Comparison of ENCODE assay signal across 8 cellular contexts in the genomic region with DNA sequence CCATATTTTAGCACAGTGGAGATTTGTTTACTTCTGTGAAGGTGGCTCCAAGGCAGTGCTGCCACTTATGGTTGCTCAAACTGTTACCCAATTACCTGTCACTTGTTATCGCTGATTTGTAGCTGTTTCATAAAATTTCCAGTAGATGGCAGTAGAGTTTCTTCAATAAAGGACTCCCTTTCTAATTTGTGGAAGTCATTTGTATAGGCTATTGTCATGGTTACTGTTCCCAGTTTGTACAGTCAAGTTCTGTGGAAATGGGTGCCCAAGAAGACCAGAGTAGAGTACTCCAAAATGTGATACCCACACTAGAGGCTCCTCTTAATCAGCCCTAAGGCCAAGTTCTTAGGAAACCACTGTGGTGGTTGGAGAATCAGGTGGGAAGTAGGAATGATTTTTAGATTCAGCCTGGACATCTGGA.
DNase-seq lines count a peak whose midpoint lies in the region; ATAC-seq and TF ChIP-seq lines count a peak whose summit lies in the region.

No MANE protein-coding gene starts in this region.

- H3K4me3 ChIP-seq in GM12865 (ENCODE audit: low read depth, low read length) (no peak overlapping the region), neuronal stem cell (ENCODE audit: low read length in 2 of 2) (no peak overlapping the region)

- no peak overlapping the region for H3K23ac ChIP-seq in neuronal stem cell (ENCODE audit: low read depth, low read length, poor library complexity)

- peaks cover 0 to 6% of the 10 kb centered on the region in 2 donors for H3K4me1 ChIP-seq in neuronal stem cell (ENCODE audit: control insufficient read depth in 2 of 2, insufficient read depth in 1 of 2, low read depth in 1 of 2, low read length in 2 of 2)

- H2BK15ac ChIP-seq in neuronal stem cell (ENCODE audit: low read length): no peak overlapping the region

- no peak overlapping the region for H2BK5ac ChIP-seq in neuronal stem cell (ENCODE audit: low read length)

- no peak overlapping the region for H3K4ac ChIP-seq in neuronal stem cell (ENCODE audit: low read length)

- no peak overlapping the region for H3K9ac ChIP-seq in neuronal stem cell (ENCODE audit: low read depth, low read length, poor library complexity)

- no peaks in the 10 kb centered on the region for H3K9me3 ChIP-seq in neuronal stem cell (replicated peaks in 1 of 2; ENCODE audit: control insufficient read depth in 2 of 2, insufficient read depth in 1 of 2, low read depth in 1 of 2, low read length in 2 of 2)

- no peak overlapping the region for H3K14ac ChIP-seq in neuronal stem cell (ENCODE audit: low read length)

- H3K27me3 ChIP-seq in neuronal stem cell (ENCODE audit: control insufficient read depth in 3 of 3, insufficient read depth in 3 of 3, low read depth in 1 of 3, low read length in 3 of 3): no peaks in the 10 kb centered on the region

- TF ChIP-seq CTCF in GM12865 (IDR thresholded peaks at IDR 0.05; ENCODE audit: insufficient read depth, low read depth, low read length, missing control alignments): peak; percentile 52

- H2AFZ ChIP-seq in neuronal stem cell (ENCODE audit: low read length): no peak overlapping the region

- H3K36me3 ChIP-seq in neuronal stem cell (replicated peaks in 1 of 2; ENCODE audit: control insufficient read depth in 2 of 2, insufficient read depth in 2 of 2, low read length in 2 of 2): no peaks in the 10 kb centered on the region

- no peak overlapping the region for H2BK12ac ChIP-seq in neuronal stem cell (ENCODE audit: low read length)

- H4K8ac ChIP-seq in neuronal stem cell (ENCODE audit: low read depth, low read length): no peak overlapping the region

- no peak overlapping the region for H2BK120ac ChIP-seq in neuronal stem cell (ENCODE audit: low read depth, low read length)

- H3K18ac ChIP-seq in neuronal stem cell (ENCODE audit: low read length): no peak overlapping the region

- peak; percentile 75 for ATAC-seq in HG02870 (IDR thresholded peaks at IDR 0.05; ENCODE audit: unreplicated experiment)
- no peak for ATAC-seq in GM19467 (IDR thresholded peaks at IDR 0.05; ENCODE audit: unreplicated experiment)

- no CpG with 5 or more reads among the region's 1 CpG for WGBS in neuronal stem cell (ENCODE audit: extremely low coverage in 2 of 2, insufficient read length in 2 of 2, insufficient replicate concordance in 1 of 2), 2 donors

- DNase-seq in 8988T (peak; percentile 17), GM12865 (ENCODE audit: low read depth) (peak; percentile 44), NCI-H146 (lab: John Stamatoyannopoulos, UW) (peak; percentile 73), SKM-1 treated with dmso at 0.1 percent for 144 hours (lab: John Stamatoyannopoulos, UW; ENCODE audit: unreplicated experiment) (peak; percentile 93), fibroblast of peridontal ligament (ENCODE audit: extremely low read depth) (peak; percentile 91), neuronal stem cell (ENCODE audit: low spot score) (peak; percentile 65)

- H2AK5ac ChIP-seq in neuronal stem cell (ENCODE audit: low read depth, low read length): no peak overlapping the region

- no peaks in the 10 kb centered on the region for H3K79me1 ChIP-seq in neuronal stem cell (ENCODE audit: low read depth, low read length)

- H4K91ac ChIP-seq in neuronal stem cell (ENCODE audit: low read depth, low read length, poor library complexity): no peak overlapping the region

- no peak overlapping the region for H3K27ac ChIP-seq in neuronal stem cell (replicated peaks; ENCODE audit: low read length)

- no peak overlapping the region for H3K4me2 ChIP-seq in neuronal stem cell (ENCODE audit: insufficient read depth, low read length, poor library complexity, severe bottlenecking)

Comparison
In these comparisons a context has a peak if more than half of its experiments do, and no peak if none do; other contexts are left out.
1. DNase-seq: peak in every context shown above with its lines; median percentile 93 in SKM-1 treated with dmso at 0.1 percent for 144 hours; 91 in fibroblast of peridontal ligament; 73 in NCI-H146; 65 in neuronal stem cell; 44 in GM12865; 17 in 8988T.